Comparison of ENCODE assay signal across 1 cellular context in genomic region chr10:75234017-75234682, GRCh38.
TF ChIP-seq lines count a peak whose summit lies in the region.

No MANE protein-coding gene starts in this region.

TF ChIP-seq in GM12878, 131 proteins besides CTCF, POLR2A, EP300 and RAD21 (continued from another document):
- TF ChIP-seq ZBTB33 (IDR thresholded peaks at IDR 0.05) (no peak), E4F1 (IDR thresholded peaks at IDR 0.05; ENCODE audit: borderline replicate concordance, partially characterized antibody) (no peak), NBN (IDR thresholded peaks at IDR 0.05) (peak; percentile 54; the same call in 1 of the 2 replicates)
